Comparison of ENCODE assay signal across 1 cellular context in the genomic region with DNA sequence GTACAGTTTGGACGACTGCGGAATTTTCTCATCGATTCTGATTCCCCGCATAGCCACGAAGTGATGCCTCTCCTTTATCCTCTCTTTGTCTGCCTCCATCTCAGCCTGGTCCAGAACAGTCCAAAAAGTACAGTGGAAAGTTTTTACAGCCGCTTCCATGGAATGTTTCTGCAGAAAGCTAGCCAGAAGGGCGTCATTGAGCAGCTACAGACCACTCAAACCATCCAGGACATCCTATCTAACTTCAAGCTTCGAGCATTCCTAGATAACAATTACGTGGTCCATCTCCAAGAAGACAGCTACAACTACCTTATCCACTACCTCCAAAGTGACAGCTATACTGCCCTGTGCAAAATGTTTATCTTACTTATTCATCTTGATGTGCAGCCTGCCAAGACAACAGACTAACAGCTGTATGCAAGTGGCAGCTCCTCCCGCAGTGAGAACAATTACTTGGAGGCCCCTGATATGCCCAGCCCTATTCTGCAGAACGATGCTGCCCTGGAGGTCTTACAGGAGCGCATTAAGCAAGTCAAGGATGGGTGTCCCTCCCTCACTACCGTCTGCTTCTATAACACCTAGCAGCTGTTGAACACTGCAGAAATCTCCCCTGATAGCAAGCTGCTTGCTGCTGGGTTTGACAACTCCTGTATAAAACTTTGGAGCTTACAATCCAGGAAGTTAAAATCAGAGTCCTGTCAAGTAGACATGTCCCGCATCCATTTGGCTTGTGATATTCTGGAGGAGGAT.
A peak's percentile ranks its signal among the peaks of the same experiment; 100 is the strongest.
TF ChIP-seq lines count a peak whose summit lies in the region.

No MANE protein-coding gene starts in this region.

TF ChIP-seq in H1, 55 proteins besides CTCF, POLR2A, EP300 and RAD21:
- TF ChIP-seq EZH2 (IDR thresholded peaks at IDR 0.05; ENCODE audit: low read depth, low read length, severe bottlenecking): peak; percentile 88
- TF ChIP-seq CBX8 (IDR thresholded peaks at IDR 0.05; ENCODE audit: borderline replicate concordance, low read depth, low read length): peak; percentile 42; the same call in 1 of the 2 replicates
- TF ChIP-seq, protein P1, sequence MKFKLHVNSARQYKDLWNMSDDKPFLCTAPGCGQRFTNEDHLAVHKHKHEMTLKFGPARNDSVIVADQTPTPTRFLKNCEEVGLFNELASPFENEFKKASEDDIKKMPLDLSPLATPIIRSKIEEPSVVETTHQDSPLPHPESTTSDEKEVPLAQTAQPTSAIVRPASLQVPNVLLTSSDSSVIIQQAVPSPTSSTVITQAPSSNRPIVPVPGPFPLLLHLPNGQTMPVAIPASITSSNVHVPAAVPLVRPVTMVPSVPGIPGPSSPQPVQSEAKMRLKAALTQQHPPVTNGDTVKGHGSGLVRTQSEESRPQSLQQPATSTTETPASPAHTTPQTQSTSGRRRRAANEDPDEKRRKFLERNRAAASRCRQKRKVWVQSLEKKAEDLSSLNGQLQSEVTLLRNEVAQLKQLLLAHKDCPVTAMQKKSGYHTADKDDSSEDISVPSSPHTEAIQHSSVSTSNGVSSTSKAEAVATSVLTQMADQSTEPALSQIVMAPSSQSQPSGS (IDR thresholded peaks at IDR 0.05; ENCODE audit: low read length): no peak
- no peak for TF ChIP-seq SP1 (IDR thresholded peaks at IDR 0.05; ENCODE audit: low read depth, low read length)
- TF ChIP-seq, protein P2, sequence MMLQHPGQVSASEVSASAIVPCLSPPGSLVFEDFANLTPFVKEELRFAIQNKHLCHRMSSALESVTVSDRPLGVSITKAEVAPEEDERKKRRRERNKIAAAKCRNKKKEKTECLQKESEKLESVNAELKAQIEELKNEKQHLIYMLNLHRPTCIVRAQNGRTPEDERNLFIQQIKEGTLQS (IDR thresholded peaks at IDR 0.05; ENCODE audit: insufficient read depth, low read depth, low read length): no peak
- TF ChIP-seq SUZ12 (IDR thresholded peaks at IDR 0.05; ENCODE audit: low read length): peak; percentile 91; the same call in 1 of the 2 replicates
- no peak for TF ChIP-seq RNF2 (IDR thresholded peaks at IDR 0.05; ENCODE audit: borderline replicate concordance, low read depth, low read length, missing control alignments, poor library complexity, severe bottlenecking)
- TF ChIP-seq YY1 (IDR thresholded peaks at IDR 0.05; ENCODE audit: low read depth, low read length): no peak
